In the genomic region with DNA sequence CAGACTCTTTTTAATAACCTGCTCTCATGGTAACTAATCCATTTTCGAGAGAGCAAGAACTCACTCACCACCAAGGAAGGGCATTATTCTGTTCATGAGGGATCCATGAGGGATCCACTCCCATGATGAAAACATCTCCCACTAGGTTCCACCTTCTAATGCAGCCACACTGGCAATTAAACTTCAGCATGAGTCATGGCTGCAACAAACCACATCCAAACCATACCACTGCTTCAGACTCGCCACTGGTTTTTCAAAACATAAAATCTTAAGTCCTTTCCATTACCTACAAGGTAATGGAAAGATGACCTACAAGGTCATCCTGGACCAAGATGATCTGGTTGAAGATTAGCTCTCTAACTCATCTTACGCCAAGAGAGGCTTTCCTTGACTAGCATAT, we compare ENCODE assay signal across 24 cellular contexts.
DNase-seq lines count a peak whose midpoint lies in the region; ATAC-seq, FAIRE-seq and TF ChIP-seq lines count a peak whose summit lies in the region.
"Had no signal": no experiment of that assay in that cellular context is flagged by ENCODE, and none has a peak within 500 bp of the region (broad histone marks: within the 10 kb centered on the region; RNA-seq: fewer than 3 reads in every experiment).

No MANE protein-coding gene starts in this region.

- H3K9ac ChIP-seq in fibroblast of lung (ENCODE audit: insufficient read depth, low read length): no peak overlapping the region

- ATAC-seq in activated naive CD8-positive, alpha-beta T cell treated with anti-CD3 and anti-CD28 coated beads, Interleukin-2, amount 50 U/mL, for 24 hours: peak; percentile 57
- peak; percentile 28 for ATAC-seq in stimulated activated effector memory CD8-positive, alpha-beta T cell treated with anti-CD3 and anti-CD28 coated beads, Interleukin-12 subunit alpha, Interleukin-12 subunit beta, amount 100 ng/mL, for 72 hours
- ATAC-seq: left colon, psoas muscle had no signal

- H3K9me3 ChIP-seq in fibroblast of lung (ENCODE audit: control insufficient read depth, insufficient read depth, low read depth, low read length): no peaks in the 10 kb centered on the region
- H3K9me3 ChIP-seq: psoas muscle had no signal

- no peaks in the 10 kb centered on the region for H3K9me3 Mint-ChIP-seq in activated naive CD8-positive, alpha-beta T cell treated with anti-CD3 and anti-CD28 coated beads, Interleukin-2, amount 50 U/mL, for 24 hours
- no peaks in the 10 kb centered on the region for H3K9me3 Mint-ChIP-seq in activated naive CD8-positive, alpha-beta T cell treated with anti-CD3 and anti-CD28 coated beads for 36 hours
- no peaks in the 10 kb centered on the region for H3K9me3 Mint-ChIP-seq in stimulated activated effector memory CD8-positive, alpha-beta T cell treated with anti-CD3 and anti-CD28 coated beads, Interleukin-12 subunit alpha, Interleukin-12 subunit beta, amount 100 ng/mL, for 72 hours
- H3K9me3 Mint-ChIP-seq: activated T-helper 2 cell treated with anti-CD3 and anti-CD28 coated beads, Interferon-gamma antibody, Interleukin-2, Interleukin-4, amounts not matched to agents 10 μg/mL and 5 μg/mL and 100 μg/mL, durations not matched to agents 14 hours and 24 hours and 36 hours had no signal

- H3K79me2 ChIP-seq in fibroblast of lung (ENCODE audit: control insufficient read depth, insufficient read depth, low read length): no peaks in the 10 kb centered on the region

- no peak overlapping the region for H3K27ac Mint-ChIP-seq in activated naive CD8-positive, alpha-beta T cell treated with anti-CD3 and anti-CD28 coated beads, Interleukin-2, amount 50 U/mL, for 24 hours
- H3K27ac Mint-ChIP-seq in activated naive CD8-positive, alpha-beta T cell treated with anti-CD3 and anti-CD28 coated beads for 36 hours: no peak overlapping the region
- no peak overlapping the region for H3K27ac Mint-ChIP-seq in stimulated activated effector memory CD8-positive, alpha-beta T cell treated with anti-CD3 and anti-CD28 coated beads, Interleukin-12 subunit alpha, Interleukin-12 subunit beta, amount 100 ng/mL, for 72 hours
- H3K27ac Mint-ChIP-seq: activated T-helper 2 cell treated with anti-CD3 and anti-CD28 coated beads, Interferon-gamma antibody, Interleukin-2, Interleukin-4, amounts not matched to agents 10 μg/mL and 5 μg/mL and 100 μg/mL, durations not matched to agents 14 hours and 24 hours and 36 hours had no signal

- no peaks in the 10 kb centered on the region for H3K4me1 Mint-ChIP-seq in activated naive CD8-positive, alpha-beta T cell treated with anti-CD3 and anti-CD28 coated beads, Interleukin-2, amount 50 U/mL, for 24 hours
- H3K4me1 Mint-ChIP-seq in activated naive CD8-positive, alpha-beta T cell treated with anti-CD3 and anti-CD28 coated beads for 36 hours: no peaks in the 10 kb centered on the region
- no peaks in the 10 kb centered on the region for H3K4me1 Mint-ChIP-seq in stimulated activated effector memory CD8-positive, alpha-beta T cell treated with anti-CD3 and anti-CD28 coated beads, Interleukin-12 subunit alpha, Interleukin-12 subunit beta, amount 100 ng/mL, for 72 hours

- no peak overlapping the region for H3K4me3 ChIP-seq in fibroblast of lung (replicated peaks in 1 of 4; ENCODE audit: control extremely low read depth in 1 of 4, insufficient read depth in 1 of 4, low read depth in 3 of 4, low read length in 4 of 4)
- H3K4me3 ChIP-seq: cardiac muscle cell, PC-9, psoas muscle had no signal

- H3K4me2 ChIP-seq in fibroblast of lung (ENCODE audit: extremely low read depth, insufficient read depth, low read length): no peak overlapping the region
- H3K4me2 ChIP-seq: PC-9 had no signal

- TF ChIP-seq CTCF in fibroblast of lung (conservative IDR thresholded peaks at IDR 0.05 in 1 of 2, IDR thresholded peaks at IDR 0.05 in 1 of 2; ENCODE audit: low read depth in 1 of 2, low read length in 2 of 2): no peak

- H3K36me3 ChIP-seq in fibroblast of lung (ENCODE audit: control insufficient read depth, insufficient read depth, low read length): no peaks in the 10 kb centered on the region
- H3K36me3 ChIP-seq: cardiac muscle cell had no signal

- H3K27me3 ChIP-seq in fibroblast of lung (ENCODE audit: control insufficient read depth, insufficient read depth, low read length): no peaks in the 10 kb centered on the region
- H3K27me3 ChIP-seq: cardiac muscle cell had no signal

- peak; percentile 98 for FAIRE-seq in RCC 7860 (lab: Jason Lieb, UNC)
- FAIRE-seq: G401.6, HTR-8/SVneo had no signal

- H3K36me3 Mint-ChIP-seq in activated naive CD8-positive, alpha-beta T cell treated with anti-CD3 and anti-CD28 coated beads, Interleukin-2, amount 50 U/mL, for 24 hours (ENCODE audit: low read depth): no peaks in the 10 kb centered on the region
- no peaks in the 10 kb centered on the region for H3K36me3 Mint-ChIP-seq in activated naive CD8-positive, alpha-beta T cell treated with anti-CD3 and anti-CD28 coated beads for 36 hours
- no peaks in the 10 kb centered on the region for H3K36me3 Mint-ChIP-seq in stimulated activated effector memory CD8-positive, alpha-beta T cell treated with anti-CD3 and anti-CD28 coated beads, Interleukin-12 subunit alpha, Interleukin-12 subunit beta, amount 100 ng/mL, for 72 hours

- no peaks in the 10 kb centered on the region for H3K4me1 ChIP-seq in fibroblast of lung (ENCODE audit: control insufficient read depth, extremely low read depth, insufficient read depth, low read length)
- H3K4me1 ChIP-seq: psoas muscle had no signal

- DNase-seq in activated naive CD8-positive, alpha-beta T cell treated with anti-CD3 and anti-CD28 coated beads, Interleukin-2, amount 50 U/mL, for 24 hours: no peak
- DNase-seq in activated naive CD8-positive, alpha-beta T cell treated with anti-CD3 and anti-CD28 coated beads for 36 hours: no peak
- DNase-seq in RCC 7860 (ENCODE audit: low spot score) (peak; percentile 62), fibroblast of lung (ENCODE audit: low read depth in 2 of 2) (peak; percentile 2 to 64), activated gamma-delta T cell (lab: John Stamatoyannopoulos, UW) (no peak)
- DNase-seq in stimulated activated effector memory CD8-positive, alpha-beta T cell treated with anti-CD3 and anti-CD28 coated beads, Interleukin-12 subunit alpha, Interleukin-12 subunit beta, amount 100 ng/mL, for 72 hours (ENCODE audit: low spot score in 2 of 2): no peak
- no peak for DNase-seq in activated effector memory CD4-positive, alpha-beta T cell treated with Interleukin-2 at 50 U/mL for 16 hours
- DNase-seq in stimulated activated CD8-positive, alpha-beta memory T cell treated with anti-CD3 and anti-CD28 coated beads, Interleukin-4, amount 100 ng/mL, for 48 hours: no peak
- DNase-seq: activated CD4-positive, alpha-beta T cell treated with anti-CD3 and anti-CD28 coated beads, Interleukin-2, amount 50 U/mL, for 4 hours; activated CD4-positive, CD25-positive, alpha-beta regulatory T cell; GOT3; KG1; left colon; mesenchymal stem cell; NCI-H1105; NCI-H1930; NCI-H748 treated with DMSO at 0.1 percent for 48 hours; PC-9; psoas muscle; SHP77 had no signal

- no peak overlapping the region for H3K4me3 Mint-ChIP-seq in activated naive CD8-positive, alpha-beta T cell treated with anti-CD3 and anti-CD28 coated beads, Interleukin-2, amount 50 U/mL, for 24 hours
- no peak overlapping the region for H3K4me3 Mint-ChIP-seq in activated naive CD8-positive, alpha-beta T cell treated with anti-CD3 and anti-CD28 coated beads for 36 hours
- no peak overlapping the region for H3K4me3 Mint-ChIP-seq in stimulated activated effector memory CD8-positive, alpha-beta T cell treated with anti-CD3 and anti-CD28 coated beads, Interleukin-12 subunit alpha, Interleukin-12 subunit beta, amount 100 ng/mL, for 72 hours

- H2AFZ ChIP-seq in fibroblast of lung (ENCODE audit: low read length): no peak overlapping the region
- H2AFZ ChIP-seq: PC-9 had no signal

- no peaks in the 10 kb centered on the region for H4K20me1 ChIP-seq in fibroblast of lung (ENCODE audit: control insufficient read depth, extremely low read depth, insufficient read depth, low read length)

- H3K27ac ChIP-seq in fibroblast of lung (ENCODE audit: insufficient read depth, low read length): no peak overlapping the region
- H3K27ac ChIP-seq: cardiac muscle cell, PC-9, psoas muscle had no signal

- H3K27me3 Mint-ChIP-seq in activated naive CD8-positive, alpha-beta T cell treated with anti-CD3 and anti-CD28 coated beads, Interleukin-2, amount 50 U/mL, for 24 hours: no peaks in the 10 kb centered on the region
- no peaks in the 10 kb centered on the region for H3K27me3 Mint-ChIP-seq in activated naive CD8-positive, alpha-beta T cell treated with anti-CD3 and anti-CD28 coated beads for 36 hours

Comparison
In these comparisons a context has a peak if more than half of its experiments do, and no peak if none do; other contexts are left out.
1. DNase-seq: peak in RCC 7860 (single experiment) and fibroblast of lung (2 of 2); none in activated naive CD8-positive, alpha-beta T cell treated with anti-CD3 and anti-CD28 coated beads, Interleukin-2, amount 50 U/mL, for 24 hours (single experiment), activated naive CD8-positive, alpha-beta T cell treated with anti-CD3 and anti-CD28 coated beads for 36 hours (single experiment), stimulated activated effector memory CD8-positive, alpha-beta T cell treated with anti-CD3 and anti-CD28 coated beads, Interleukin-12 subunit alpha, Interleukin-12 subunit beta, amount 100 ng/mL, for 72 hours (0 of 2), activated effector memory CD4-positive, alpha-beta T cell treated with Interleukin-2 at 50 U/mL for 16 hours (single experiment), activated gamma-delta T cell (single experiment) and stimulated activated CD8-positive, alpha-beta memory T cell treated with anti-CD3 and anti-CD28 coated beads, Interleukin-4, amount 100 ng/mL, for 48 hours (single experiment).